ENCODE assay signal across 8 cellular contexts in the genomic region with DNA sequence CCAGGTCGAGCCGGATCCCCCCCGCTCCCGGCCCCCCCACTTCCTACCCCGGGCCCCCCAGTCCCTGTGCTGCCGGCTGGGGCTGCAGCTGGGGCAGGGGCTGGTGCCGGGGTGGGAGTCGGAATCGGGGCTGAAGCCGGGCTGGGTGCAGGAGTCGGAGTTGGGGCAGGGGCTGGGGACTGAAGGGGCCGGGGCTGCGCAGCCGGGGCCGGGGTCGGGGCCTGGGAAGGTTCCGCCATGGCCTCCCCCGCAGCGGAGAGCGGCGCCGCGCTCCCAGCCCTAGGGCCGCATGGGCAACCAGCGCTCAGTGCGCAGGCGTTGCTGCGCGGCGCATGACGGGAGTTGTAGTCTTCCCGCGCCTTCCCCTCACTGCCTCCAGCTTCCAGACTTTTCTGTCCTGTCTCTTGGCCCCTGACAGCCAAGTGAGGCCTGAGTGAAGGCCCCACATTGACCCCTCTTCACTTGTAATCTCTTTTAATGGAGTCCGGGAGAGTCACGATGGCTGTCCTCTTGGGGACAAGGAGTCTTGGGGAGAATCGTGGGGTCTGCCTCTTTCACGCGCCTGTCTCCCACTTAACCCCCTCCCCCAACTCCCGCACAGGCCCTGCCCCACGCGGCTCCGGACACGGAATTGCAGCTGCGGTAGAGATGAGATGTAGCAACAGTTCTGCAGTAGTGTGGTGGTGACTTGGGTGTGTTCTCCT. TPM values are rescaled to one million over a fixed set of nuclear protein-coding genes. Genes with fewer than 3 reads are reported as not detected.
DNase-seq lines count a peak whose midpoint lies in the region; FAIRE-seq and TF ChIP-seq lines count a peak whose summit lies in the region.

A gene (minus strand): TSS at position 302 of the 704 bp plus-strand sequence. CDS start 63 bp downstream, at position 239.

- H3K27ac Mint-ChIP-seq in astrocyte (ENCODE audit: unreplicated experiment), result peak within 1 kb of the TSS; percentile 78

- DNase-seq in DMS114 treated with DMSO at 0.1 percent for 48 hours (lab: John Stamatoyannopoulos, UW; ENCODE audit: unreplicated experiment), result peak; percentile 73
- peak; percentile 40 for DNase-seq in GOT3 (lab: John Stamatoyannopoulos, UW)
- DNase-seq in NCI-H1092 treated with DMSO at 0.1 percent for 48 hours (lab: John Stamatoyannopoulos, UW), result peak; percentile 72
- peak; percentile 67 for DNase-seq in T1000 (lab: John Stamatoyannopoulos, UW)
- DNase-seq in astrocyte (ENCODE audit: low read depth), result peak; percentile 48
- DNase-seq in hepatocyte (ENCODE audit: low spot score), result peak; percentile 92
- DNase-seq in renal cortical epithelial cell (ENCODE audit: low read depth), result peak; percentile 53
- no peak for DNase-seq in vagina (ENCODE audit: extremely low spot score in 2 of 2)

- H3K79me2 ChIP-seq in astrocyte (ENCODE audit: insufficient read depth, low read length) (no peaks in the 10 kb centered on the region), hepatocyte (no peaks in the 10 kb centered on the region)

- no peak within 1 kb of the TSS for H2AFZ ChIP-seq in astrocyte (ENCODE audit: low read depth, low read length)
- peak within 1 kb of the TSS; percentile 97 for H2AFZ ChIP-seq in hepatocyte

- H3K9me3 ChIP-seq in astrocyte (ENCODE audit: insufficient read depth, low read depth, low read length), result no peaks in the 10 kb centered on the region
- no peaks in the 10 kb centered on the region for H3K9me3 ChIP-seq in hepatocyte (ENCODE audit: low read depth)
- no peaks in the 10 kb centered on the region for H3K9me3 ChIP-seq in vagina

- H3K27me3 ChIP-seq in astrocyte (ENCODE audit: insufficient read depth, low read length) (no peaks in the 10 kb centered on the region), hepatocyte (no peaks in the 10 kb centered on the region), vagina (no peaks in the 10 kb centered on the region)

- H3K9me2 ChIP-seq in hepatocyte (replicated peaks; ENCODE audit: insufficient read depth), result no peaks in the 10 kb centered on the region

- no peak for TF ChIP-seq CTCF in astrocyte (IDR thresholded peaks at IDR 0.05; ENCODE audit: insufficient read depth, low read depth, low read length)
- TF ChIP-seq CTCF in hepatocyte (IDR thresholded peaks at IDR 0.05; ENCODE audit: poor library complexity), result no peak
- no peak for TF ChIP-seq CTCF in vagina (IDR thresholded peaks at IDR 0.05)

- H3K4me1 Mint-ChIP-seq in astrocyte (ENCODE audit: low read depth, unreplicated experiment), result peaks cover 3% of the 10 kb centered on the region

- no peaks in the 10 kb centered on the region for H3K9me3 Mint-ChIP-seq in astrocyte (ENCODE audit: unreplicated experiment)

- H3K9ac ChIP-seq in astrocyte (ENCODE audit: low read length), result peak within 1 kb of the TSS; percentile 52

- H3K36me3 ChIP-seq in astrocyte (ENCODE audit: insufficient read depth, low read length) (no peaks in the 10 kb centered on the region), hepatocyte (replicated peaks; ENCODE audit: insufficient read depth, low read depth) (no peaks in the 10 kb centered on the region), vagina (peaks cover 0 to 27% of the 10 kb centered on the region in 2 donors)

- 19% methylated on average over 30 of the region's 44 CpGs for WGBS in hepatocyte (ENCODE audit: low lambda C conversion rate, missing lambda C conversion rate)

- peaks cover 4% of the 10 kb centered on the region for H3K4me1 ChIP-seq in astrocyte (ENCODE audit: insufficient read depth, low read length)
- peaks cover 7% of the 10 kb centered on the region for H3K4me1 ChIP-seq in hepatocyte (ENCODE audit: insufficient read depth)
- H3K4me1 ChIP-seq in vagina, result peaks cover 35% of the 10 kb centered on the region

- peaks cover 8% of the 10 kb centered on the region for H3K36me3 Mint-ChIP-seq in astrocyte (ENCODE audit: low read depth, unreplicated experiment)

- H3K4me2 ChIP-seq in astrocyte (ENCODE audit: low read length) (peak within 1 kb of the TSS; percentile 79), hepatocyte (peak within 1 kb of the TSS; percentile 93)

- no peak within 1 kb of the TSS for H3K27ac ChIP-seq in astrocyte (ENCODE audit: low read depth, low read length)
- H3K27ac ChIP-seq in hepatocyte, result peak within 1 kb of the TSS; percentile 31
- peak within 1 kb of the TSS; percentile 70 for H3K27ac ChIP-seq in vagina

- peak within 1 kb of the TSS; percentile 79 for H3K4me3 Mint-ChIP-seq in astrocyte (ENCODE audit: unreplicated experiment)

- no peak for FAIRE-seq in astrocyte (lab: Jason Lieb, UNC)

- no peaks in the 10 kb centered on the region for H3K27me3 Mint-ChIP-seq in astrocyte (ENCODE audit: low read depth, unreplicated experiment)

- peaks cover 10% of the 10 kb centered on the region for H4K20me1 ChIP-seq in astrocyte (ENCODE audit: insufficient read depth, low read length)
- H4K20me1 ChIP-seq in hepatocyte (ENCODE audit: insufficient read depth, poor library complexity, severe bottlenecking), result no peaks in the 10 kb centered on the region

- H3K4me3 ChIP-seq in astrocyte (ENCODE audit: insufficient read depth, low read depth, low read length) (peak within 1 kb of the TSS; percentile 26), hepatocyte (peak within 1 kb of the TSS; percentile 97), vagina (peak within 1 kb of the TSS; percentile 86 to 96)

- TF ChIP-seq POLR2A in vagina (IDR thresholded peaks at IDR 0.05), result no peak

- intact Hi-C loops in vagina (cut with DNase I), result no loop called here

RNA-seq across cellular contexts. Expression of the gene that starts here (rescaled TPM):
- 23.6 and 25.5 TPM in 2 replicates for total RNA-seq in astrocyte
- total RNA-seq in hepatocyte, result 21.7 and 29.2 TPM in 2 replicates
- polyA plus RNA-seq in hepatocyte, result 46.7 and 60.2 TPM in 2 replicates
- total RNA-seq in renal cortical epithelial cell, result 3.5 and 15.4 TPM in 2 replicates
- 63.1 TPM for total RNA-seq in vagina

Comparison
In these comparisons a context has a peak if more than half of its experiments do, and no peak if none do; other contexts are left out.
1. DNase-seq: peak in DMS114 treated with DMSO at 0.1 percent for 48 hours (single experiment), GOT3 (single experiment), NCI-H1092 treated with DMSO at 0.1 percent for 48 hours (single experiment), T1000 (single experiment), astrocyte (single experiment), hepatocyte (single experiment) and renal cortical epithelial cell (single experiment); none in vagina (0 of 2).
2. H3K4me3 ChIP-seq: peak in every context shown above with its lines; median percentile 97 in hepatocyte; 91 in vagina; 26 in astrocyte.